In the genomic region with DNA sequence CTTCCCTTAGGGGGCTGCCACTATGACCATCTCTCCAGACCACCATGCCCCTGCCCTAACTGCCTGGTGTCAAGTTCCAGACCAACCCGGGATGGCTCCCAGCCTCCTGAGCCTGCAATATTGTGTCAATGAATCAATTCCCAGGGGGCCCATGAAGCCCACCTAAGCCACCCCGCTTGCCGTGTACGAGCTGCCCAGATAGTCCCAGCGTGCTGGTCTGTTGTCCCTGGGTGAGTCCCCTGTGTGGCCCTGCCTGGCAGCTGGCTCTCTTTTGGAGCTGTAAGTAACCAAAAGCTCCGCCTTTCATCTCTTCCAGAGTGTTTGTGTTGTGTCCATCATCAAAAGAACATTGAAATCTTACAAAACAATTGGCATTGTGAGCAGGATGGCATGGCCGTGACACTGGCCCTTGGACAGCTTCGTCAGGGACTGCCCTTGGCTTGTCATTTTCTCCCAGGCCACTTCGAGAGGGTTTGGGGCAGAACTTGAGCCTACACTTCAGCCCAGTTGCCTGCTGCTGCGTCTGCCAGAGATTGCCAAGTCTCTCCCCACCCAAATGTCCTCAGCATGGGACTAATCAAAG, we compare ENCODE assay signal across 20 cellular contexts.
"Had no signal": no experiment of that assay in that cellular context is flagged by ENCODE, and none has a peak within 500 bp of the region (broad histone marks: within the 10 kb centered on the region; RNA-seq: fewer than 3 reads in every experiment).

No MANE protein-coding gene starts in this region.

- DNase-seq: activated CD4-positive, alpha-beta memory T cell treated with anti-CD3 and anti-CD28 coated beads for 36 hours; activated CD4-positive, alpha-beta T cell treated with anti-CD3 and anti-CD28 coated beads for 48 hours; activated CD4-positive, CD25-positive, alpha-beta regulatory T cell; activated effector memory CD4-positive, alpha-beta T cell treated with Interleukin-2 at 50 U/mL for 16 hours; activated naive CD4-positive, alpha-beta T cell treated with anti-CD3 and anti-CD28 coated beads, Interleukin-2, amount 50 U/mL, for 16 hours; activated naive CD8-positive, alpha-beta T cell treated with anti-CD3 and anti-CD28 coated beads, Interleukin-2, amount 50 U/mL, for 24 hours; activated T-cell treated with anti-CD3 and anti-CD28 coated beads, Interleukin-2, amount 50 U/mL, for 48 hours; body of pancreas; effector CD8-positive, alpha-beta T cell; foreskin keratinocyte; glutamatergic neuron; kidney glomerular epithelial cell; left ventricle myocardium inferior; retina; sigmoid colon; stimulated activated CD4-positive, alpha-beta T cell treated with anti-CD3 and anti-CD28 coated beads, Interleukin-4, amount 100 ng/mL, for 1 hour; stimulated activated naive CD4-positive, alpha-beta T cell; thyroid gland had no signal

- ATAC-seq: activated naive CD8-positive, alpha-beta T cell treated with anti-CD3 and anti-CD28 coated beads, Interleukin-2, amount 50 U/mL, for 24 hours; body of pancreas; foreskin keratinocyte had no signal

- H3K27ac ChIP-seq: body of pancreas, cardiac muscle cell, foreskin keratinocyte, hepatocyte, left ventricle myocardium inferior, sigmoid colon, thyroid gland had no signal
